Comparison of ENCODE assay signal across 1 cellular context in genomic region chr15:40873625-40874561, GRCh38.
TF ChIP-seq lines count a peak whose summit lies in the region.

A gene with protein sequence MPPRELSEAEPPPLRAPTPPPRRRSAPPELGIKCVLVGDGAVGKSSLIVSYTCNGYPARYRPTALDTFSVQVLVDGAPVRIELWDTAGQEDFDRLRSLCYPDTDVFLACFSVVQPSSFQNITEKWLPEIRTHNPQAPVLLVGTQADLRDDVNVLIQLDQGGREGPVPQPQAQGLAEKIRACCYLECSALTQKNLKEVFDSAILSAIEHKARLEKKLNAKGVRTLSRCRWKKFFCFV (minus strand): TSS chr15:40874234. CDS start chr15:40874139, 95 bp downstream.

TF ChIP-seq in HepG2, 621 proteins besides CTCF, POLR2A, EP300 and RAD21 (continued from another document and continues in another):
- TF ChIP-seq, protein P1, sequence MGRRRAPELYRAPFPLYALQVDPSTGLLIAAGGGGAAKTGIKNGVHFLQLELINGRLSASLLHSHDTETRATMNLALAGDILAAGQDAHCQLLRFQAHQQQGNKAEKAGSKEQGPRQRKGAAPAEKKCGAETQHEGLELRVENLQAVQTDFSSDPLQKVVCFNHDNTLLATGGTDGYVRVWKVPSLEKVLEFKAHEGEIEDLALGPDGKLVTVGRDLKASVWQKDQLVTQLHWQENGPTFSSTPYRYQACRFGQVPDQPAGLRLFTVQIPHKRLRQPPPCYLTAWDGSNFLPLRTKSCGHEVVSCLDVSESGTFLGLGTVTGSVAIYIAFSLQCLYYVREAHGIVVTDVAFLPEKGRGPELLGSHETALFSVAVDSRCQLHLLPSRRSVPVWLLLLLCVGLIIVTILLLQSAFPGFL (CRISPR knock-in tag; IDR thresholded peaks at IDR 0.05) = 0 out of 2 replicates have a peak, but pooled peaks have one; percentile 45
- TF ChIP-seq, protein P2, sequence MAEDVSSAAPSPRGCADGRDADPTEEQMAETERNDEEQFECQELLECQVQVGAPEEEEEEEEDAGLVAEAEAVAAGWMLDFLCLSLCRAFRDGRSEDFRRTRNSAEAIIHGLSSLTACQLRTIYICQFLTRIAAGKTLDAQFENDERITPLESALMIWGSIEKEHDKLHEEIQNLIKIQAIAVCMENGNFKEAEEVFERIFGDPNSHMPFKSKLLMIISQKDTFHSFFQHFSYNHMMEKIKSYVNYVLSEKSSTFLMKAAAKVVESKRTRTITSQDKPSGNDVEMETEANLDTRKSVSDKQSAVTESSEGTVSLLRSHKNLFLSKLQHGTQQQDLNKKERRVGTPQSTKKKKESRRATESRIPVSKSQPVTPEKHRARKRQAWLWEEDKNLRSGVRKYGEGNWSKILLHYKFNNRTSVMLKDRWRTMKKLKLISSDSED (CRISPR knock-in tag; IDR thresholded peaks at IDR 0.05) = no peak
- no peak for TF ChIP-seq ZNF549 (CRISPR knock-in tag; IDR thresholded peaks at IDR 0.05)
- 0 out of 2 replicates have a peak, but pooled peaks have one; percentile 6 for TF ChIP-seq SP5 (CRISPR knock-in tag; IDR thresholded peaks at IDR 0.05; ENCODE audit: borderline replicate concordance, low read depth)
- no peak for TF ChIP-seq ATF3 (CRISPR knock-in tag; IDR thresholded peaks at IDR 0.05)
- no peak for TF ChIP-seq ZEB1 (IDR thresholded peaks at IDR 0.05; ENCODE audit: insufficient replicate concordance, low read depth)
- no peak for TF ChIP-seq ZBTB26 (CRISPR knock-in tag; IDR thresholded peaks at IDR 0.05; ENCODE audit: borderline replicate concordance)
- TF ChIP-seq ZNF614 (CRISPR knock-in tag; IDR thresholded peaks at IDR 0.05; ENCODE audit: borderline replicate concordance) = no peak
- no peak for TF ChIP-seq CENPX (CRISPR knock-in tag; IDR thresholded peaks at IDR 0.05)
- no peak for TF ChIP-seq SMARCC2 (IDR thresholded peaks at IDR 0.05)
- TF ChIP-seq, protein P3, sequence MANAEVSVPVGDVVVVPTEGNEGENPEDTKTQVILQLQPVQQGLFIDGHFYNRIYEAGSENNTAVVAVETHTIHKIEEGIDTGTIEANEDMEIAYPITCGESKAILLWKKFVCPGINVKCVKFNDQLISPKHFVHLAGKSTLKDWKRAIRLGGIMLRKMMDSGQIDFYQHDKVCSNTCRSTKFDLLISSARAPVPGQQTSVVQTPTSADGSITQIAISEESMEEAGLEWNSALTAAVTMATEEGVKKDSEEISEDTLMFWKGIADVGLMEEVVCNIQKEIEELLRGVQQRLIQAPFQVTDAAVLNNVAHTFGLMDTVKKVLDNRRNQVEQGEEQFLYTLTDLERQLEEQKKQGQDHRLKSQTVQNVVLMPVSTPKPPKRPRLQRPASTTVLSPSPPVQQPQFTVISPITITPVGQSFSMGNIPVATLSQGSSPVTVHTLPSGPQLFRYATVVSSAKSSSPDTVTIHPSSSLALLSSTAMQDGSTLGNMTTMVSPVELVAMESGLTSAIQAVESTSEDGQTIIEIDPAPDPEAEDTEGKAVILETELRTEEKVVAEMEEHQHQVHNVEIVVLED (CRISPR knock-in tag; IDR thresholded peaks at IDR 0.05; ENCODE audit: borderline replicate concordance) = 0 out of 2 replicates have a peak, but pooled peaks have one; percentile 28
- no peak for TF ChIP-seq ZNF672 (CRISPR knock-in tag; IDR thresholded peaks at IDR 0.05)
- no peak for TF ChIP-seq ZFP36L1 (CRISPR knock-in tag; IDR thresholded peaks at IDR 0.05)
- TF ChIP-seq RARA (CRISPR knock-in tag; IDR thresholded peaks at IDR 0.05) = no peak
- TF ChIP-seq NCOA5 (CRISPR knock-in tag; IDR thresholded peaks at IDR 0.05) = no peak
- no peak for TF ChIP-seq ZNF879 (CRISPR knock-in tag; IDR thresholded peaks at IDR 0.05)
- TF ChIP-seq FOXA1 (IDR thresholded peaks at IDR 0.05) = no peak
- TF ChIP-seq FOXA1 (CRISPR knock-in tag; IDR thresholded peaks at IDR 0.05) = no peak
- TF ChIP-seq HOXA5 (CRISPR knock-in tag; IDR thresholded peaks at IDR 0.05) = no peak
- TF ChIP-seq PRPF4 (IDR thresholded peaks at IDR 0.05; ENCODE audit: low read depth, low read length, poor library complexity, severe bottlenecking) = no peak
- no peak for TF ChIP-seq ZNF160 (CRISPR knock-in tag; IDR thresholded peaks at IDR 0.05)
- no peak for TF ChIP-seq ZNF124 (CRISPR knock-in tag; IDR thresholded peaks at IDR 0.05)
- no peak for TF ChIP-seq KDM6A (CRISPR knock-in tag; IDR thresholded peaks at IDR 0.05; ENCODE audit: low read depth)
- TF ChIP-seq, protein P4, sequence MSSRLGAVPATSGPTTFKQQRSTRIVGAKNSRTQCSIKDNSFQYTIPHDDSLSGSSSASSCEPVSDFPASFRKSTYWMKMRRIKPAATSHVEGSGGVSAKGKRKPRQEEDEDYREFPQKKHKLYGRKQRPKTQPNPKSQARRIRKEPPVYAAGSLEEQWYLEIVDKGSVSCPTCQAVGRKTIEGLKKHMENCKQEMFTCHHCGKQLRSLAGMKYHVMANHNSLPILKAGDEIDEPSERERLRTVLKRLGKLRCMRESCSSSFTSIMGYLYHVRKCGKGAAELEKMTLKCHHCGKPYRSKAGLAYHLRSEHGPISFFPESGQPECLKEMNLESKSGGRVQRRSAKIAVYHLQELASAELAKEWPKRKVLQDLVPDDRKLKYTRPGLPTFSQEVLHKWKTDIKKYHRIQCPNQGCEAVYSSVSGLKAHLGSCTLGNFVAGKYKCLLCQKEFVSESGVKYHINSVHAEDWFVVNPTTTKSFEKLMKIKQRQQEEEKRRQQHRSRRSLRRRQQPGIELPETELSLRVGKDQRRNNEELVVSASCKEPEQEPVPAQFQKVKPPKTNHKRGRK (CRISPR knock-in tag; IDR thresholded peaks at IDR 0.05) = no peak
- TF ChIP-seq GFI1 (CRISPR knock-in tag; IDR thresholded peaks at IDR 0.05; ENCODE audit: borderline replicate concordance) = no peak
- TF ChIP-seq ZNF264 (CRISPR knock-in tag; IDR thresholded peaks at IDR 0.05) = no peak
- no peak for TF ChIP-seq NFAT5 (CRISPR knock-in tag; IDR thresholded peaks at IDR 0.05)
- no peak for TF ChIP-seq JARID2 (CRISPR knock-in tag; IDR thresholded peaks at IDR 0.05; ENCODE audit: insufficient replicate concordance)
- TF ChIP-seq, protein P5, sequence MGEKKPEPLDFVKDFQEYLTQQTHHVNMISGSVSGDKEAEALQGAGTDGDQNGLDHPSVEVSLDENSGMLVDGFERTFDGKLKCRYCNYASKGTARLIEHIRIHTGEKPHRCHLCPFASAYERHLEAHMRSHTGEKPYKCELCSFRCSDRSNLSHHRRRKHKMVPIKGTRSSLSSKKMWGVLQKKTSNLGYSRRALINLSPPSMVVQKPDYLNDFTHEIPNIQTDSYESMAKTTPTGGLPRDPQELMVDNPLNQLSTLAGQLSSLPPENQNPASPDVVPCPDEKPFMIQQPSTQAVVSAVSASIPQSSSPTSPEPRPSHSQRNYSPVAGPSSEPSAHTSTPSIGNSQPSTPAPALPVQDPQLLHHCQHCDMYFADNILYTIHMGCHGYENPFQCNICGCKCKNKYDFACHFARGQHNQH (CRISPR knock-in tag; IDR thresholded peaks at IDR 0.05) = no peak
- TF ChIP-seq MTF2 (CRISPR knock-in tag; IDR thresholded peaks at IDR 0.05; ENCODE audit: borderline replicate concordance) = peak; percentile 86; the same call in 1 of the 2 replicates
- TF ChIP-seq POLR2AphosphoS2 (IDR thresholded peaks at IDR 0.05; ENCODE audit: low read depth, low read length) = no peak
- TF ChIP-seq ZBTB44 (CRISPR knock-in tag; IDR thresholded peaks at IDR 0.05) = no peak
- no peak for TF ChIP-seq THAP9 (CRISPR knock-in tag; IDR thresholded peaks at IDR 0.05; ENCODE audit: borderline replicate concordance)
- 0 out of 2 replicates have a peak, but pooled peaks have one; percentile 39 for TF ChIP-seq DR1 (CRISPR knock-in tag; IDR thresholded peaks at IDR 0.05)
- TF ChIP-seq ZNF569 (CRISPR knock-in tag; IDR thresholded peaks at IDR 0.05; ENCODE audit: borderline replicate concordance) = no peak
- TF ChIP-seq ZNF564 (CRISPR knock-in tag; IDR thresholded peaks at IDR 0.05) = 0 out of 2 replicates have a peak, but pooled peaks have one; percentile 47
- peak; percentile 41; the same call in 1 of the 2 replicates for TF ChIP-seq MTF1 (CRISPR knock-in tag; IDR thresholded peaks at IDR 0.05)
- TF ChIP-seq ZNF234 (CRISPR knock-in tag; conservative IDR thresholded peaks at IDR 0.05) = peak; percentile 49; the same call in 1 of the 2 replicates
- no peak for TF ChIP-seq SRSF9 (IDR thresholded peaks at IDR 0.05; ENCODE audit: borderline replicate concordance, insufficient read depth, low read depth, low read length, poor library complexity, severe bottlenecking)
- no peak for TF ChIP-seq ZUFSP (CRISPR knock-in tag; IDR thresholded peaks at IDR 0.05; ENCODE audit: borderline replicate concordance)
